Comparison of ENCODE assay signal across 17 cellular contexts in the genomic region with DNA sequence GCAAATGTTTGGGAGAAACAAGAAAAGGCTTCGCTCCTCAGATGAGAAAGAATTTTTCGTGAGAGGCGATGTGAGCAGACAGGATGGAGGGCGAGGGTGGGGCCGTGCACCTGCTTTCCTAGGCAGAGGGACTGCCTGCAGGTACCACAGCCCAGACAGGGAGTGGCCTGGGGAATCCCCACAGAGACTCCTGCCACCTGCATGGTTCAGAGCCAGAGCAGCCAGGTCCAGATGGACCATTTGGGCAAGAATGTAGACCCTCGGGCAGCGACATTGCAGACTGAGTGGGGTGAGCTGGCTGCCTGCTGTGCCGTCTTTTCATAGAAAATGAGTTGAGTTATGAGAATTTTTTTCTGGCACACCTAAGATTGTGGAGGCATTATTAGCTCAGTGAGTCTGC.
A peak's percentile ranks its signal among the peaks of the same experiment; 100 is the strongest.
DNase-seq lines count a peak whose midpoint lies in the region; ATAC-seq and TF ChIP-seq lines count a peak whose summit lies in the region.
"Had no signal": no experiment of that assay in that cellular context is flagged by ENCODE, and none has a peak within 500 bp of the region (broad histone marks: within the 10 kb centered on the region; RNA-seq: fewer than 3 reads in every experiment).

No MANE protein-coding gene starts in this region.

- no peaks in the 10 kb centered on the region for H3K4me1 Mint-ChIP-seq in immature natural killer cell
- H3K4me1 Mint-ChIP-seq: activated naive CD8-positive, alpha-beta T cell treated with anti-CD3 and anti-CD28 coated beads, Interleukin-2, amount 10 ng/mL, durations not matched to agents 7 days and 5 days; stimulated activated naive CD8-positive, alpha-beta T cell treated with anti-CD3 and anti-CD28 coated beads, Interleukin-15, amount 100 ng/mL, for 72 hours had no signal

- ATAC-seq in HG03520 (IDR thresholded peaks at IDR 0.05; ENCODE audit: unreplicated experiment) (no peak), HG02623 (IDR thresholded peaks at IDR 0.05; ENCODE audit: unreplicated experiment) (no peak)
- ATAC-seq: activated CD8-positive, alpha-beta T cell treated with anti-CD3 and anti-CD28 coated beads for 36 hours; heart left ventricle; stimulated activated naive CD8-positive, alpha-beta T cell treated with anti-CD3 and anti-CD28 coated beads, Interleukin-15, amount 100 ng/mL, for 72 hours had no signal

- intact Hi-C loops in colonic mucosa (cut with DNase I): loop anchor here (10.0 kb wide), 1 partner anchor 156 kb away; no protein-coding TSS in a partner anchor

- H3K27ac ChIP-seq in colonic mucosa: no peak overlapping the region
- H3K27ac ChIP-seq: C4-2B, heart left ventricle, vagina had no signal

- H3K9ac ChIP-seq in colonic mucosa (ENCODE audit: low read depth in 2 of 2, low read length in 2 of 2): no peak overlapping the region

- H3K9me3 Mint-ChIP-seq in immature natural killer cell: no peaks in the 10 kb centered on the region
- H3K9me3 Mint-ChIP-seq: activated naive CD8-positive, alpha-beta T cell treated with anti-CD3 and anti-CD28 coated beads, Interleukin-2, amount 10 ng/mL, durations not matched to agents 7 days and 5 days; stimulated activated naive CD8-positive, alpha-beta T cell treated with anti-CD3 and anti-CD28 coated beads, Interleukin-15, amount 100 ng/mL, for 72 hours had no signal

- H3K4me1 ChIP-seq in colonic mucosa: no peaks in the 10 kb centered on the region
- H3K4me1 ChIP-seq: heart left ventricle, vagina had no signal

- H3K27me3 Mint-ChIP-seq in immature natural killer cell (ENCODE audit: low read depth in 3 of 3): peaks cover 0 to 24% (median 1%) of the 10 kb centered on the region in 3 donors

- no peaks in the 10 kb centered on the region for H3K36me3 Mint-ChIP-seq in immature natural killer cell
- H3K36me3 Mint-ChIP-seq: activated naive CD8-positive, alpha-beta T cell treated with anti-CD3 and anti-CD28 coated beads, Interleukin-2, amount 10 ng/mL, durations not matched to agents 7 days and 5 days had no signal

- TF ChIP-seq CTCF in colonic mucosa (IDR thresholded peaks at IDR 0.05): no peak

- H3K27ac Mint-ChIP-seq in immature natural killer cell: no peak overlapping the region
- H3K27ac Mint-ChIP-seq: activated CD8-positive, alpha-beta T cell treated with anti-CD3 and anti-CD28 coated beads for 36 hours; activated naive CD8-positive, alpha-beta T cell treated with anti-CD3 and anti-CD28 coated beads, Interleukin-2, amount 10 ng/mL, durations not matched to agents 7 days and 5 days; stimulated activated naive CD8-positive, alpha-beta T cell treated with anti-CD3 and anti-CD28 coated beads, Interleukin-15, amount 100 ng/mL, for 72 hours had no signal

- peak; percentile 97 for DNase-seq in COLO668 (lab: John Stamatoyannopoulos, UW; ENCODE audit: unreplicated experiment)
- DNase-seq in NCI-H1417 (lab: John Stamatoyannopoulos, UW): peak; percentile 75 to 96 (median 94)
- peak; percentile 99 for DNase-seq in NCI-H69 (lab: John Stamatoyannopoulos, UW)
- DNase-seq in colonic mucosa: peak; percentile 59
- DNase-seq in immature natural killer cell: no peak
- DNase-seq in MG63: no peak
- DNase-seq: activated CD8-positive, alpha-beta T cell treated with anti-CD3 and anti-CD28 coated beads for 36 hours; activated naive CD8-positive, alpha-beta T cell treated with anti-CD3 and anti-CD28 coated beads, Interleukin-2, amount 10 ng/mL, durations not matched to agents 7 days and 5 days; heart left ventricle; NCI-H2227 treated with DMSO at 0.1 percent for 48 hours; retina; stimulated activated CD4-positive, alpha-beta T cell treated with anti-CD3 and anti-CD28 coated beads, Interleukin-15, amount 100 ng/mL, for 24 hours; stimulated activated naive CD8-positive, alpha-beta T cell treated with anti-CD3 and anti-CD28 coated beads, Interleukin-15, amount 100 ng/mL, for 72 hours had no signal

- H3K4me3 ChIP-seq in colonic mucosa (no peak overlapping the region), MG63 (no peak overlapping the region)
- H3K4me3 ChIP-seq: heart left ventricle, vagina had no signal

- no peaks in the 10 kb centered on the region for H3K36me3 ChIP-seq in colonic mucosa
- H3K36me3 ChIP-seq in MG63: no peaks in the 10 kb centered on the region
- H3K36me3 ChIP-seq: heart left ventricle, vagina had no signal

- H3K27me3 ChIP-seq in colonic mucosa: no peaks in the 10 kb centered on the region
- H3K27me3 ChIP-seq in MG63: no peaks in the 10 kb centered on the region; the same call in 1 of the 2 replicates
- H3K27me3 ChIP-seq: vagina had no signal

- H3K9me3 ChIP-seq in colonic mucosa: no peaks in the 10 kb centered on the region
- H3K9me3 ChIP-seq in MG63: no peaks in the 10 kb centered on the region
- H3K9me3 ChIP-seq: heart left ventricle, vagina had no signal

- H3K4me3 Mint-ChIP-seq in immature natural killer cell: no peak overlapping the region
- H3K4me3 Mint-ChIP-seq: activated CD8-positive, alpha-beta T cell treated with anti-CD3 and anti-CD28 coated beads for 36 hours; activated naive CD8-positive, alpha-beta T cell treated with anti-CD3 and anti-CD28 coated beads, Interleukin-2, amount 10 ng/mL, durations not matched to agents 7 days and 5 days; stimulated activated naive CD8-positive, alpha-beta T cell treated with anti-CD3 and anti-CD28 coated beads, Interleukin-15, amount 100 ng/mL, for 72 hours had no signal

Comparison
In these comparisons a context has a peak if more than half of its experiments do, and no peak if none do; other contexts are left out.
1. DNase-seq: peak in COLO668 (single experiment), NCI-H1417 (3 of 3), NCI-H69 (single experiment) and colonic mucosa (single experiment); none in immature natural killer cell (0 of 3) and MG63 (single experiment).